In genomic region chr6:69789573-69789972, GRCh38 we compare ENCODE assay signal across 19 cellular contexts. TPM values are rescaled to one million over a fixed set of nuclear protein-coding genes. Genes with fewer than 3 reads are reported as not detected.
DNase-seq lines count a peak whose midpoint lies in the region; ATAC-seq lines count a peak whose summit lies in the region.
"Had no signal": no experiment of that assay in that cellular context is flagged by ENCODE, and none has a peak within 500 bp of the region (broad histone marks: within the 10 kb centered on the region; RNA-seq: fewer than 3 reads in every experiment).

No MANE protein-coding gene starts in this region.

- H3K4me3 Mint-ChIP-seq in stimulated activated naive B cell treated with anti-CD40 and anti-IgM and Interleukin-4, amounts not matched to agents 10 μg/mL and 1 μg/mL and 100 μg/mL, for 72 hours = peak overlapping the region in 1 of 2 donors; percentile 41
- no peak overlapping the region for H3K4me3 Mint-ChIP-seq in activated CD4-positive, alpha-beta T cell treated with anti-CD3 and anti-CD28 coated beads, Interleukin-2, amount 10 ng/mL, durations not matched to agents 7 days and 5 days
- H3K4me3 Mint-ChIP-seq: activated naive CD8-positive, alpha-beta T cell treated with anti-CD3 and anti-CD28 coated beads, Interleukin-2, amount 10 ng/mL, durations not matched to agents 7 days and 5 days; CD8-positive, alpha-beta memory T cell; central memory CD8-positive, alpha-beta T cell; endodermal cell; stimulated activated naive CD8-positive, alpha-beta T cell treated with anti-CD3 and anti-CD28 coated beads, Interleukin-15, Interleukin-2, amounts not matched to agents 100 ng/mL and 50 ng/mL, for 24 hours had no signal

- peaks cover 32 to 51% of the 10 kb centered on the region in 2 donors for H3K36me3 Mint-ChIP-seq in stimulated activated naive B cell treated with anti-CD40 and anti-IgM and Interleukin-4, amounts not matched to agents 10 μg/mL and 1 μg/mL and 100 μg/mL, for 72 hours
- H3K36me3 Mint-ChIP-seq in activated CD4-positive, alpha-beta T cell treated with anti-CD3 and anti-CD28 coated beads, Interleukin-2, amount 10 ng/mL, durations not matched to agents 7 days and 5 days (ENCODE audit: low read depth) = peaks cover 20% of the 10 kb centered on the region

- CTCF ChIA-PET in activated CD4-positive, alpha-beta T cell treated with anti-CD3 and anti-CD28 coated beads, Interleukin-2, amount 10 ng/mL, durations not matched to agents 7 days and 5 days (lab: Charles Lee) = interaction anchor here (1.1 kb wide), 1 partner anchor 12 kb away, joined by 5 read pairs; no protein-coding TSS in a partner anchor

- DNase-seq in NAMALWA (ENCODE audit: low spot score) = peak; percentile 38
- DNase-seq in stimulated activated naive B cell treated with anti-CD40 and anti-IgM and Interleukin-4, amounts not matched to agents 10 μg/mL and 1 μg/mL and 100 μg/mL, for 72 hours = no peak
- no peak for DNase-seq in caudate nucleus (lab: John Stamatoyannopoulos, UW)
- no peak for DNase-seq in activated CD4-positive, alpha-beta T cell treated with anti-CD3 and anti-CD28 coated beads, Interleukin-2, amount 10 ng/mL, durations not matched to agents 7 days and 5 days
- DNase-seq: activated naive CD8-positive, alpha-beta T cell treated with anti-CD3 and anti-CD28 coated beads, Interleukin-2, amount 10 ng/mL, durations not matched to agents 7 days and 5 days; activated T-cell treated with anti-CD3 and anti-CD28 coated beads for 4 hours; CD8-positive, alpha-beta memory T cell; endodermal cell; foreskin keratinocyte; NCI-H2029 treated with DMSO at 0.1 percent for 48 hours; NCI-H82; SHP77 had no signal

- POLR2A ChIA-PET in activated CD4-positive, alpha-beta T cell treated with anti-CD3 and anti-CD28 coated beads, Interleukin-2, amount 10 ng/mL, durations not matched to agents 7 days and 5 days (lab: Charles Lee) = no interaction called here

- peak overlapping the region; percentile 21 for H3K27ac Mint-ChIP-seq in stimulated activated naive B cell treated with anti-CD40 and anti-IgM and Interleukin-4, amounts not matched to agents 10 μg/mL and 1 μg/mL and 100 μg/mL, for 72 hours
- H3K27ac Mint-ChIP-seq in activated CD4-positive, alpha-beta T cell treated with anti-CD3 and anti-CD28 coated beads, Interleukin-2, amount 10 ng/mL, durations not matched to agents 7 days and 5 days = no peak overlapping the region
- H3K27ac Mint-ChIP-seq: activated naive CD8-positive, alpha-beta T cell treated with anti-CD3 and anti-CD28 coated beads, Interleukin-2, amount 10 ng/mL, durations not matched to agents 7 days and 5 days; endodermal cell; stimulated activated naive CD8-positive, alpha-beta T cell treated with anti-CD3 and anti-CD28 coated beads, Interleukin-15, Interleukin-2, amounts not matched to agents 100 ng/mL and 50 ng/mL, for 24 hours had no signal

- ATAC-seq in GM18873 (IDR thresholded peaks at IDR 0.05; ENCODE audit: low FRiP score, unreplicated experiment) = peak; percentile 39
- ATAC-seq in HG02840 (IDR thresholded peaks at IDR 0.05; ENCODE audit: low FRiP score, unreplicated experiment) = peak; percentile 42
- ATAC-seq in stimulated activated naive B cell treated with anti-CD40 and anti-IgM and Interleukin-4, amounts not matched to agents 10 μg/mL and 1 μg/mL and 100 μg/mL, for 72 hours (replicated peaks) = peak; percentile 46 to 61
- ATAC-seq in esophagus mucosa = no peak
- ATAC-seq: foreskin keratinocyte had no signal

- H3K9me3 Mint-ChIP-seq in stimulated activated naive B cell treated with anti-CD40 and anti-IgM and Interleukin-4, amounts not matched to agents 10 μg/mL and 1 μg/mL and 100 μg/mL, for 72 hours = no peaks in the 10 kb centered on the region
- no peaks in the 10 kb centered on the region for H3K9me3 Mint-ChIP-seq in activated CD4-positive, alpha-beta T cell treated with anti-CD3 and anti-CD28 coated beads, Interleukin-2, amount 10 ng/mL, durations not matched to agents 7 days and 5 days
- H3K9me3 Mint-ChIP-seq: activated naive CD8-positive, alpha-beta T cell treated with anti-CD3 and anti-CD28 coated beads, Interleukin-2, amount 10 ng/mL, durations not matched to agents 7 days and 5 days; CD8-positive, alpha-beta memory T cell; central memory CD8-positive, alpha-beta T cell; endodermal cell; stimulated activated naive CD8-positive, alpha-beta T cell treated with anti-CD3 and anti-CD28 coated beads, Interleukin-15, Interleukin-2, amounts not matched to agents 100 ng/mL and 50 ng/mL, for 24 hours had no signal

- H3K4me1 Mint-ChIP-seq in stimulated activated naive B cell treated with anti-CD40 and anti-IgM and Interleukin-4, amounts not matched to agents 10 μg/mL and 1 μg/mL and 100 μg/mL, for 72 hours = peaks cover 38 to 62% of the 10 kb centered on the region in 2 donors
- H3K4me1 Mint-ChIP-seq in activated CD4-positive, alpha-beta T cell treated with anti-CD3 and anti-CD28 coated beads, Interleukin-2, amount 10 ng/mL, durations not matched to agents 7 days and 5 days = peaks cover 34% of the 10 kb centered on the region

- no peak overlapping the region for H3K27ac ChIP-seq in caudate nucleus (ENCODE audit: low read depth, low read length)
- H3K27ac ChIP-seq: foreskin keratinocyte, KMS-11, neutrophil had no signal

- H3K27me3 Mint-ChIP-seq in stimulated activated naive B cell treated with anti-CD40 and anti-IgM and Interleukin-4, amounts not matched to agents 10 μg/mL and 1 μg/mL and 100 μg/mL, for 72 hours = no peaks in the 10 kb centered on the region
- no peaks in the 10 kb centered on the region for H3K27me3 Mint-ChIP-seq in activated CD4-positive, alpha-beta T cell treated with anti-CD3 and anti-CD28 coated beads, Interleukin-2, amount 10 ng/mL, durations not matched to agents 7 days and 5 days
- H3K27me3 Mint-ChIP-seq: activated naive CD8-positive, alpha-beta T cell treated with anti-CD3 and anti-CD28 coated beads, Interleukin-2, amount 10 ng/mL, durations not matched to agents 7 days and 5 days; CD8-positive, alpha-beta memory T cell; central memory CD8-positive, alpha-beta T cell; stimulated activated naive CD8-positive, alpha-beta T cell treated with anti-CD3 and anti-CD28 coated beads, Interleukin-15, Interleukin-2, amounts not matched to agents 100 ng/mL and 50 ng/mL, for 24 hours had no signal

RNA-seq across cellular contexts. Expression of gene LMBRD1, which starts 7.2 kb away (rescaled TPM):
- 22.0 TPM for total RNA-seq in esophagus mucosa
- total RNA-seq in activated CD4-positive, alpha-beta T cell treated with anti-CD3 and anti-CD28 coated beads, Interleukin-2, amount 10 ng/mL, durations not matched to agents 7 days and 5 days = 10 to 100 TPM; 23.5 to 30.5 TPM
